8 cellular contexts compared by ENCODE assay signal in the genomic region with DNA sequence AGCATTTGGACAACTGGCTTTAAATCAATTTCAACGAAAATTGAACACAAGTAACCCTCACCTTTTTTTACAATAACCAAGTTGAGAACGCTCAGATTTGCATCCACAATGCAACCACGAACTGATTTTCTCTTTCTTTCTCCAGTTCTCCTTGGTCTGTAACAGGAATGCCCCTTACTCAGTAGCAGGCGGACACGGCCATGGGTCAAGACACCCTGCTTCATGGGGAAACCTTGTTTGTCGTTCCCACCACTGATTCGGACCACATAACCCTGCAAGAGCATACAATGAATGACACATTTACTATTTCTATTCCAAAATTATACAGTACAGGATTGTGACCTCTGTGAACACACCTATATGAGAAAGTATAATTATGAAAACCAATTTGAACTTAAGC. TPM values are rescaled to one million over a fixed set of nuclear protein-coding genes. Genes with fewer than 3 reads are reported as not detected.
DNase-seq lines count a peak whose midpoint lies in the region; TF ChIP-seq lines count a peak whose summit lies in the region.

No MANE protein-coding gene starts in this region.

- peaks cover 28% of the 10 kb centered on the region for H3K79me2 ChIP-seq in osteoblast (ENCODE audit: insufficient read depth, low read length)

- H3K4me1 ChIP-seq in NT2/D1 (ENCODE audit: insufficient read depth, insufficient read length): no peaks in the 10 kb centered on the region
- peaks cover 13% of the 10 kb centered on the region for H3K4me1 ChIP-seq in effector memory CD4-positive, alpha-beta T cell (ENCODE audit: control insufficient read depth, insufficient read depth, low read length, poor library complexity, severe bottlenecking)
- H3K4me1 ChIP-seq in osteoblast (ENCODE audit: insufficient read depth, low read length): peaks cover 34% of the 10 kb centered on the region

- H3K27ac ChIP-seq in effector memory CD4-positive, alpha-beta T cell (ENCODE audit: insufficient read depth, low read length, poor library complexity, severe bottlenecking): peak overlapping the region; percentile 80
- peak overlapping the region; percentile 90 for H3K27ac ChIP-seq in osteoblast (ENCODE audit: low read depth, low read length)

- H3K36me3 ChIP-seq in NT2/D1 (ENCODE audit: insufficient read depth, insufficient read length, low read length) (peaks cover 58% of the 10 kb centered on the region), osteoblast (ENCODE audit: insufficient read depth, low read length) (peaks cover 53% of the 10 kb centered on the region)
- peaks cover 57% of the 10 kb centered on the region for H3K36me3 ChIP-seq in effector memory CD4-positive, alpha-beta T cell (ENCODE audit: control insufficient read depth, insufficient read depth, low read length)

- no peak for TF ChIP-seq CTCF in osteoblast (IDR thresholded peaks at IDR 0.05; ENCODE audit: extremely low read depth, low read depth, low read length)

- H4K20me1 ChIP-seq in osteoblast (ENCODE audit: insufficient read depth, low read length): peaks cover 44% of the 10 kb centered on the region

- no peaks in the 10 kb centered on the region for H3K27me3 ChIP-seq in NT2/D1 (ENCODE audit: insufficient read depth, insufficient read length)
- no peaks in the 10 kb centered on the region for H3K27me3 ChIP-seq in effector memory CD4-positive, alpha-beta T cell (replicated peaks; ENCODE audit: control insufficient read depth, insufficient read depth, low read length, poor library complexity, severe bottlenecking)
- no peaks in the 10 kb centered on the region for H3K27me3 ChIP-seq in osteoblast (ENCODE audit: insufficient read depth, low read length)

- H3K9me3 ChIP-seq in NT2/D1 (ENCODE audit: insufficient read depth, low read length) (no peaks in the 10 kb centered on the region), osteoblast (ENCODE audit: low read depth, low read length) (no peaks in the 10 kb centered on the region)
- H3K9me3 ChIP-seq in effector memory CD4-positive, alpha-beta T cell (ENCODE audit: control insufficient read depth, low read length): no peaks in the 10 kb centered on the region

- peak overlapping the region; percentile 80 for H3K4me2 ChIP-seq in osteoblast (ENCODE audit: insufficient read depth, low read length)

- peak overlapping the region; percentile 99 for H3K9ac ChIP-seq in NT2/D1 (ENCODE audit: insufficient read length, low read depth)

- H3K4me3 ChIP-seq in NT2/D1 (ENCODE audit: insufficient read length, low read depth) (peak overlapping the region; percentile 98), osteoblast (ENCODE audit: insufficient read depth, low read length) (peak overlapping the region; percentile 93)
- H3K4me3 ChIP-seq in effector memory CD4-positive, alpha-beta T cell (ENCODE audit: insufficient read depth, low read depth, low read length, poor library complexity, severe bottlenecking): no peak overlapping the region

- peak; percentile 21 for DNase-seq in ELR (ENCODE audit: low read depth)
- DNase-seq in NT2/D1 (ENCODE audit: low read depth, low spot score): no peak
- no peak for DNase-seq in effector memory CD4-positive, alpha-beta T cell
- DNase-seq in osteoblast (ENCODE audit: insufficient read length, low spot score, missing footprints): no peak
- DNase-seq in SIG-M5 treated with dmso at 0.1 percent for 504 hours (lab: John Stamatoyannopoulos, UW; ENCODE audit: unreplicated experiment): no peak
- DNase-seq in 8988T: no peak
- DNase-seq in NCI-H1694 (lab: John Stamatoyannopoulos, UW): no peak
- DNase-seq in Ammon's horn (ENCODE audit: low spot score): no peak

- H2AFZ ChIP-seq in osteoblast (ENCODE audit: low read length): no peak overlapping the region

RNA-seq across cellular contexts. Expression of a gene that starts 1.4 kb away (rescaled TPM):
- 931 and 1,030 TPM in 2 replicates for total RNA-seq in osteoblast

RNA-seq across cellular contexts. Expression of a gene that starts 30.2 kb away (rescaled TPM):
- total RNA-seq in osteoblast: 1.5 and 2.2 TPM in 2 replicates
